ENCODE assay signal across 26 cellular contexts in the genomic region with DNA sequence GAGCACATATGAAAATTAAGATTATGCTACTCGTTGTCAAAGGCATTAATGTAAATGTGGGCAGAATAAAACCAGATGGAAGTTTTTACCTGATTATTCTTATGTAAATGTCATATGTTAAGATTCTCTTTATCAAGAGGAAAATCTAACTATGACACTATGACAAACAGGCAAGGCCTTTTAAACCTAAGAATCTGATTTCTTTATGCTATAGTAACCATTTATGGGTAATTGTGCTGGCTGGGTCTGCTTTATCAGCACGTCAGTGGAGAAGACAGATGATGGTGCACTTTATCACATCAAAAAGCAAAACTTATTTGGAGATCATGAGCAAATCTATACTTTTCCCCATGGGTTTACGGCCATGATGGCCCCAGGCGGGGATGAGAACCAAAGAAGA.
"Had no signal": no experiment of that assay in that cellular context is flagged by ENCODE, and none has a peak within 500 bp of the region (broad histone marks: within the 10 kb centered on the region; RNA-seq: fewer than 3 reads in every experiment).

No MANE protein-coding gene starts in this region.

- H3K4me3 ChIP-seq: stomach, suprapubic skin, thoracic aorta, thyroid gland, tibial artery, tibial nerve, transverse colon, upper lobe of left lung, upper lobe of right lung, uterus, vagina had no signal

- H3K4me1 ChIP-seq: stomach, suprapubic skin, testis, thyroid gland, tibial artery, tibial nerve, transverse colon, upper lobe of left lung, upper lobe of right lung, uterus, vagina had no signal

- ATAC-seq: stimulated activated effector memory CD8-positive, alpha-beta T cell treated with anti-CD3 and anti-CD28 coated beads, Interleukin-12 subunit alpha, Interleukin-12 subunit beta, amount 100 ng/mL, for 72 hours; stimulated activated memory B cell treated with anti-CD40 and anti-IgM and Interleukin-4, amounts not matched to agents 10 μg/mL and 1 μg/mL and 100 μg/mL, for 72 hours; stimulated activated naive B cell treated with anti-CD40 and anti-IgM and Interleukin-4, amounts not matched to agents 10 μg/mL and 1 μg/mL and 100 μg/mL, for 72 hours; stimulated activated naive CD8-positive, alpha-beta T cell treated with anti-CD3 and anti-CD28 coated beads, Interleukin-15, amount 100 ng/mL, for 72 hours; stimulated activated naive CD8-positive, alpha-beta T cell treated with anti-CD3 and anti-CD28 coated beads, Interleukin-15, Interleukin-2, amounts not matched to agents 100 U/mL and 50 U/mL, for 24 hours; upper lobe of right lung had no signal

- H3K36me3 ChIP-seq: stomach, suprapubic skin, thoracic aorta, thyroid gland, tibial artery, tibial nerve, transverse colon, upper lobe of left lung, upper lobe of right lung, uterus, vagina had no signal

- DNase-seq: stimulated activated CD4-positive, alpha-beta T cell treated with anti-CD3 and anti-CD28 coated beads, Interleukin-2, amount 100 ng/mL, for 48 hours; stimulated activated CD4-positive, alpha-beta T cell treated with anti-CD3 and anti-CD28 coated beads, Interleukin-4, amount 100 ng/mL, for 1 hour; stimulated activated CD4-positive, alpha-beta T cell treated with anti-CD3 and anti-CD28 coated beads, Interleukin-4, amount 100 ng/mL, for 24 hours; stimulated activated CD4-positive, alpha-beta T cell treated with anti-CD3 and anti-CD28 coated beads, Interleukin-4, amount 100 ng/mL, for 4 hours; stimulated activated CD8-positive, alpha-beta memory T cell treated with anti-CD3 and anti-CD28 coated beads, Interleukin-4, amount 100 ng/mL, for 48 hours; stimulated activated naive B cell treated with anti-CD40 and anti-IgM and Interleukin-4, amounts not matched to agents 10 μg/mL and 1 μg/mL and 100 μg/mL, for 72 hours; stimulated activated naive CD4-positive, alpha-beta T cell; stimulated activated naive CD4-positive, alpha-beta T cell treated with Interleukin-2 at 50 U/mL for 16 hours; stimulated activated naive CD8-positive, alpha-beta T cell treated with anti-CD3 and anti-CD28 coated beads, Interleukin-15, amount 100 ng/mL, for 72 hours; stimulated activated naive CD8-positive, alpha-beta T cell treated with anti-CD3 and anti-CD28 coated beads, Interleukin-15, Interleukin-2, amounts not matched to agents 100 U/mL and 50 U/mL, for 24 hours; stomach; substantia nigra; testis; thyroid gland; tibial artery; transverse colon; trophoblast cell; upper lobe of left lung; upper lobe of right lung; uterus had no signal

- H3K27me3 ChIP-seq: stomach, suprapubic skin, testis, thyroid gland, tibial artery, tibial nerve, transverse colon, upper lobe of left lung, upper lobe of right lung, uterus, vagina had no signal

- H3K9me3 ChIP-seq: stomach, suprapubic skin, testis, thoracic aorta, thyroid gland, tibial artery, transverse colon, upper lobe of right lung, uterus, vagina had no signal

- H3K27ac ChIP-seq: stomach, suprapubic skin, testis, thoracic aorta, thyroid gland, tibial artery, tibial nerve, transverse colon, upper lobe of left lung, upper lobe of right lung, uterus, vagina had no signal
